ENCODE assay signal across 8 cellular contexts in genomic region chr1:3650248-3651010, GRCh38. TPM values are rescaled to one million over a fixed set of nuclear protein-coding genes. Genes with fewer than 3 reads are reported as not detected.
DNase-seq lines count a peak whose midpoint lies in the region; ATAC-seq, FAIRE-seq and TF ChIP-seq lines count a peak whose summit lies in the region.

No MANE protein-coding gene starts in this region.

- POLR2A ChIA-PET in HepG2 (lab: Yijun Ruan, JAX), result interaction anchor here (0.8 to 0.9 kb wide), 2 partner anchors 16 to 179 kb away, joined by 3 read pairs; no protein-coding TSS in a partner anchor

- peaks cover 25% of the 10 kb centered on the region for H3K4me1 ChIP-seq in HepG2 (ENCODE audit: insufficient read depth, low read length)
- H3K4me1 ChIP-seq in stomach smooth muscle (ENCODE audit: control insufficient read depth, insufficient read depth, low read length), result peaks cover 34% of the 10 kb centered on the region

- no peak for TF ChIP-seq RAD21 in HepG2 (CRISPR knock-in tag; IDR thresholded peaks at IDR 0.05)

- no peak for FAIRE-seq in HepG2 (lab: Jason Lieb, UNC)

- no TSS peak for BruUV-seq in HepG2 (replicated peaks; lab: Mats Ljungman, UMichigan)

- DNase-seq in T-helper 1 cell (no peak), HepG2 (ENCODE audit: low spot score) (no peak), HPDE6-E6E7 (ENCODE audit: extremely low spot score) (no peak), erythroblast (lab: John Stamatoyannopoulos, UW) (no peak), SHP77 treated with DMSO at 0.1 percent for 48 hours (lab: John Stamatoyannopoulos, UW) (no peak)
- no peak for DNase-seq in activated T-helper 2 cell treated with anti-CD3 and anti-CD28 coated beads, Interferon-gamma antibody, Interleukin-2, Interleukin-4, amounts not matched to agents 10 μg/mL and 5 μg/mL and 100 μg/mL, durations not matched to agents 14 hours and 24 hours and 36 hours (ENCODE audit: low spot score)

- in situ Hi-C loops in HepG2 (cut with HindIII; ENCODE audit: extremely low pct_ligation_motif_present, low pct_unique_long_range_greater_than_20kb), result no loop called here

- intact Hi-C loops in activated T-helper 2 cell treated with anti-CD3 and anti-CD28 coated beads, Interferon-gamma antibody, Interleukin-2, Interleukin-4, amounts not matched to agents 10 μg/mL and 5 μg/mL and 100 μg/mL, durations not matched to agents 14 hours and 24 hours and 36 hours (cut with micrococcal nuclease), result loop anchor here (5.0 to 10.0 kb wide), 2 partner anchors 144 to 207 kb away; partner anchors contain the start of genes CEP104, DFFB and LRRC47
- intact Hi-C loops in HepG2 (cut with micrococcal nuclease; ENCODE audit: unreplicated experiment), result loop anchor here (2.0 kb wide), 1 partner anchor 26 kb away; the partner anchor contains the start of gene TPRG1L

- H3K9me3 ChIP-seq in HepG2 (ENCODE audit: low read length) (no peaks in the 10 kb centered on the region), stomach smooth muscle (ENCODE audit: control insufficient read depth in 2 of 2, low read length in 2 of 2) (no peaks in the 10 kb centered on the region)

- peak overlapping the region in 1 of 3 experiments; percentile 98; a peak in 3 of 6 replicates for H3K4me3 ChIP-seq in HepG2 (replicated peaks in 1 of 3; ENCODE audit: insufficient read depth in 1 of 3, low read depth in 2 of 3, low read length in 3 of 3)
- H3K4me3 ChIP-seq in stomach smooth muscle (ENCODE audit: low read length in 2 of 2), result peak overlapping the region; percentile 20 to 89

- peaks cover 17% of the 10 kb centered on the region for H3K4me1 Mint-ChIP-seq in T-helper 1 cell treated with Interleukin-12 subunit alpha and Interleukin-12 subunit beta and Interleukin-4 antibody, amounts not matched to agents 30 μg/mL and 1 μg/mL, for 36 hours (ENCODE audit: low read depth)
- H3K4me1 Mint-ChIP-seq in activated T-helper 2 cell treated with anti-CD3 and anti-CD28 coated beads, Interferon-gamma antibody, Interleukin-2, Interleukin-4, amounts not matched to agents 10 μg/mL and 5 μg/mL and 100 μg/mL, durations not matched to agents 14 hours and 24 hours and 36 hours (ENCODE audit: low read depth), result peaks cover 20% of the 10 kb centered on the region

- H3K27ac ChIP-seq in HepG2 (ENCODE audit: extremely low read length, insufficient read depth, low read length), result no peak overlapping the region
- no peak overlapping the region for H3K27ac ChIP-seq in stomach smooth muscle (ENCODE audit: low read length)

- H3K4me3 Mint-ChIP-seq in T-helper 1 cell treated with Interleukin-12 subunit alpha and Interleukin-12 subunit beta and Interleukin-4 antibody, amounts not matched to agents 30 μg/mL and 1 μg/mL, for 36 hours, result peak overlapping the region; percentile 78
- peak overlapping the region; percentile 73 for H3K4me3 Mint-ChIP-seq in activated T-helper 2 cell treated with anti-CD3 and anti-CD28 coated beads, Interferon-gamma antibody, Interleukin-2, Interleukin-4, amounts not matched to agents 10 μg/mL and 5 μg/mL and 100 μg/mL, durations not matched to agents 14 hours and 24 hours and 36 hours (ENCODE audit: low read depth)

- no peak overlapping the region for H3K9ac ChIP-seq in HepG2 (ENCODE audit: insufficient read depth, low read depth, low read length)
- no peak overlapping the region for H3K9ac ChIP-seq in stomach smooth muscle (ENCODE audit: low read length in 2 of 2)

- ATAC-seq in HepG2, result no peak

- peaks cover 35% of the 10 kb centered on the region for H3K27me3 Mint-ChIP-seq in T-helper 1 cell treated with Interleukin-12 subunit alpha and Interleukin-12 subunit beta and Interleukin-4 antibody, amounts not matched to agents 30 μg/mL and 1 μg/mL, for 36 hours (ENCODE audit: low read depth)
- H3K27me3 Mint-ChIP-seq in activated T-helper 2 cell treated with anti-CD3 and anti-CD28 coated beads, Interferon-gamma antibody, Interleukin-2, Interleukin-4, amounts not matched to agents 10 μg/mL and 5 μg/mL and 100 μg/mL, durations not matched to agents 14 hours and 24 hours and 36 hours (ENCODE audit: low read depth), result peaks cover 28% of the 10 kb centered on the region

- TF ChIP-seq POLR2A in HepG2 (IDR thresholded peaks at IDR 0.05; ENCODE audit: insufficient read depth in 1 of 2, low read depth in 2 of 2, low read length in 2 of 2) (no peak), erythroblast (IDR thresholded peaks at IDR 0.05; ENCODE audit: low read length) (no peak)

- peak overlapping the region; percentile 69 for H3K27ac Mint-ChIP-seq in T-helper 1 cell treated with Interleukin-12 subunit alpha and Interleukin-12 subunit beta and Interleukin-4 antibody, amounts not matched to agents 30 μg/mL and 1 μg/mL, for 36 hours
- H3K27ac Mint-ChIP-seq in activated T-helper 2 cell treated with anti-CD3 and anti-CD28 coated beads, Interferon-gamma antibody, Interleukin-2, Interleukin-4, amounts not matched to agents 10 μg/mL and 5 μg/mL and 100 μg/mL, durations not matched to agents 14 hours and 24 hours and 36 hours, result no peak overlapping the region

- peak overlapping the region; percentile 88 for H3K4me2 ChIP-seq in HepG2 (ENCODE audit: low read depth, low read length)

- H4K20me1 ChIP-seq in HepG2 (ENCODE audit: insufficient read depth, low read length), result no peaks in the 10 kb centered on the region

- H3K9me3 Mint-ChIP-seq in T-helper 1 cell treated with Interleukin-12 subunit alpha and Interleukin-12 subunit beta and Interleukin-4 antibody, amounts not matched to agents 30 μg/mL and 1 μg/mL, for 36 hours, result no peaks in the 10 kb centered on the region
- no peaks in the 10 kb centered on the region for H3K9me3 Mint-ChIP-seq in activated T-helper 2 cell treated with anti-CD3 and anti-CD28 coated beads, Interferon-gamma antibody, Interleukin-2, Interleukin-4, amounts not matched to agents 10 μg/mL and 5 μg/mL and 100 μg/mL, durations not matched to agents 14 hours and 24 hours and 36 hours

- no peak overlapping the region for H2AFZ ChIP-seq in HepG2 (ENCODE audit: low read length)

- CTCF ChIA-PET in HepG2 (lab: Yijun Ruan, JAX; ENCODE audit: low intra/inter-chr PET ratio, low total read pairs), result no interaction called here

- H3K36me3 ChIP-seq in HepG2 (replicated peaks in 1 of 2; ENCODE audit: control insufficient read depth in 1 of 2, insufficient read depth in 2 of 2, low read length in 2 of 2) (peaks cover 5 to 9% of the 10 kb centered on the region in 2 experiments; a peak in 3 of 5 replicates), stomach smooth muscle (ENCODE audit: control insufficient read depth in 2 of 2, insufficient read depth in 2 of 2, low read length in 2 of 2) (peaks cover 9% of the 10 kb centered on the region in 2 donors)

- H3K36me3 Mint-ChIP-seq in T-helper 1 cell treated with Interleukin-12 subunit alpha and Interleukin-12 subunit beta and Interleukin-4 antibody, amounts not matched to agents 30 μg/mL and 1 μg/mL, for 36 hours (ENCODE audit: low read depth), result peaks cover 6% of the 10 kb centered on the region
- peaks cover 21% of the 10 kb centered on the region for H3K36me3 Mint-ChIP-seq in activated T-helper 2 cell treated with anti-CD3 and anti-CD28 coated beads, Interferon-gamma antibody, Interleukin-2, Interleukin-4, amounts not matched to agents 10 μg/mL and 5 μg/mL and 100 μg/mL, durations not matched to agents 14 hours and 24 hours and 36 hours (ENCODE audit: low read depth)

- TF ChIP-seq EP300 in HepG2 (IDR thresholded peaks at IDR 0.05; ENCODE audit: low read depth in 2 of 2, low read length in 2 of 2), result no peak
- no peak for TF ChIP-seq EP300 in HepG2 (CRISPR knock-in tag; IDR thresholded peaks at IDR 0.05; ENCODE audit: borderline replicate concordance)

- H3K79me2 ChIP-seq in HepG2 (ENCODE audit: insufficient read depth, low read length), result peaks cover 7% of the 10 kb centered on the region

- 78% methylated on average over 37 of the region's 50 CpGs for WGBS in HepG2 (ENCODE audit: low lambda C conversion rate)

- peaks cover 2 to 11% of the 10 kb centered on the region in 2 experiments; a peak in 3 of 5 replicates for H3K27me3 ChIP-seq in HepG2 (ENCODE audit: control insufficient read depth in 1 of 2, insufficient read depth in 2 of 2, low read length in 2 of 2)
- peaks cover 34 to 40% of the 10 kb centered on the region in 2 donors for H3K27me3 ChIP-seq in stomach smooth muscle (ENCODE audit: control insufficient read depth in 1 of 2, insufficient read depth in 2 of 2, low read length in 2 of 2)

- no peak for TF ChIP-seq CTCF in HepG2 (CRISPR knock-in tag; IDR thresholded peaks at IDR 0.05)

RNA-seq across cellular contexts. Expression of gene WRAP73, which starts 0.5 kb away (rescaled TPM):
- total RNA-seq in activated T-helper 2 cell treated with anti-CD3 and anti-CD28 coated beads, Interferon-gamma antibody, Interleukin-2, Interleukin-4, amounts not matched to agents 10 μg/mL and 5 μg/mL and 100 μg/mL, durations not matched to agents 14 hours and 24 hours and 36 hours, result 38.7 and 42.2 TPM in 2 replicates
- 18.1 and 21.0 TPM in 2 replicates for total RNA-seq in HepG2 (2016; rRNA removed; fragmentation: Illumina TruSeq; extraction: Trizol)
- total RNA-seq in HepG2 (2016; cell fraction: cytosol; rRNA removed; fragmentation: Illumina TruSeq; extraction: Trizol; ENCODE audit: low read depth), result 5.0 and 5.8 TPM in 2 replicates
- total RNA-seq in HepG2 (2016; cell fraction: insoluble cytoplasmic fraction; rRNA removed; fragmentation: Illumina TruSeq; extraction: Trizol), result 20.2 and 20.3 TPM in 2 replicates
- 8.8 and 10.8 TPM in 2 replicates for total RNA-seq in HepG2 (2016; cell fraction: membrane; rRNA removed; fragmentation: Illumina TruSeq; extraction: Trizol)
- 14.3 and 17.1 TPM in 2 replicates for total RNA-seq in HepG2 (2016; cell fraction: nucleus; rRNA removed; fragmentation: Illumina TruSeq; extraction: Trizol)
- 40.4 and 44.1 TPM in 2 replicates for polyA plus RNA-seq in HepG2 (2011; rRNA removed)
- 27.5 and 35.0 TPM in 2 replicates for polyA plus RNA-seq in HepG2 (2011; cell fraction: cytosol; rRNA removed)
- polyA plus RNA-seq in HepG2 (2011; cell fraction: nucleus; rRNA removed), result 78.4 and 79.9 TPM in 2 replicates
- polyA plus RNA-seq in HepG2 (2012), result 12.9 and 18.3 TPM in 2 replicates
- 5.5 TPM in 2 replicates for polyA plus RNA-seq in HepG2 (2016; cell fraction: cytosol; fragmentation: Illumina TruSeq; extraction: Trizol; ENCODE audit: low read depth)
- polyA plus RNA-seq in HepG2 (2016; cell fraction: insoluble cytoplasmic fraction; fragmentation: Illumina TruSeq; extraction: Trizol; ENCODE audit: low read depth), result 19.4 and 25.1 TPM in 2 replicates
- polyA plus RNA-seq in HepG2 (2016; cell fraction: membrane; fragmentation: Illumina TruSeq; extraction: Trizol; ENCODE audit: low read depth), result 6.3 and 7.2 TPM in 2 replicates
- 41.4 and 53.5 TPM in 2 replicates for polyA plus RNA-seq in HepG2 (2016; cell fraction: nucleus; fragmentation: Illumina TruSeq; extraction: Trizol; ENCODE audit: insufficient read depth, low read depth)
- 43.7 and 46.5 TPM in 2 replicates for polyA minus RNA-seq in HepG2 (2011; rRNA and poly(A)+ RNA removed; ENCODE audit: low replicate concordance)
- polyA minus RNA-seq in HepG2 (2011; cell fraction: cytosol; rRNA and poly(A)+ RNA removed), result 11.9 and 16.4 TPM in 2 replicates
- polyA minus RNA-seq in HepG2 (2011; cell fraction: nucleus; rRNA and poly(A)+ RNA removed), result 18.4 and 19.5 TPM in 2 replicates

RNA-seq across cellular contexts. Expression of gene TP73, which starts 1.9 kb away (rescaled TPM):
- total RNA-seq in activated T-helper 2 cell treated with anti-CD3 and anti-CD28 coated beads, Interferon-gamma antibody, Interleukin-2, Interleukin-4, amounts not matched to agents 10 μg/mL and 5 μg/mL and 100 μg/mL, durations not matched to agents 14 hours and 24 hours and 36 hours, result 2.4 and 2.5 TPM in 2 replicates
- 0.69 and 1.1 TPM in 2 replicates for total RNA-seq in HepG2 (2016; rRNA removed; fragmentation: Illumina TruSeq; extraction: Trizol)
- 0.35 and 0.51 TPM in 2 replicates for total RNA-seq in HepG2 (2016; cell fraction: cytosol; rRNA removed; fragmentation: Illumina TruSeq; extraction: Trizol; ENCODE audit: low read depth)
- total RNA-seq in HepG2 (2016; cell fraction: insoluble cytoplasmic fraction; rRNA removed; fragmentation: Illumina TruSeq; extraction: Trizol), result 0.39 and 1.1 TPM in 2 replicates
- total RNA-seq in HepG2 (2016; cell fraction: membrane; rRNA removed; fragmentation: Illumina TruSeq; extraction: Trizol), result 1.3 and 1.4 TPM in 2 replicates
- total RNA-seq in HepG2 (2016; cell fraction: nucleus; rRNA removed; fragmentation: Illumina TruSeq; extraction: Trizol), result 1.7 and 2.1 TPM in 2 replicates
- polyA plus RNA-seq in HepG2 (2011; rRNA removed), result 0.49 and 0.59 TPM in 2 replicates
- polyA plus RNA-seq in HepG2 (2011; cell fraction: cytosol; rRNA removed), result 0.10 and 0.28 TPM in 2 replicates
- 1.8 and 3.5 TPM in 2 replicates for polyA plus RNA-seq in HepG2 (2011; cell fraction: nucleus; rRNA removed)
- polyA plus RNA-seq in HepG2 (2012), result 0.37 and 0.74 TPM in 2 replicates
- 0.45 and 0.53 TPM in 2 replicates for polyA plus RNA-seq in HepG2 (2016; cell fraction: cytosol; fragmentation: Illumina TruSeq; extraction: Trizol; ENCODE audit: low read depth)
- polyA plus RNA-seq in HepG2 (2016; cell fraction: insoluble cytoplasmic fraction; fragmentation: Illumina TruSeq; extraction: Trizol; ENCODE audit: low read depth), result 1.5 and 1.9 TPM in 2 replicates
- polyA plus RNA-seq in HepG2 (2016; cell fraction: membrane; fragmentation: Illumina TruSeq; extraction: Trizol; ENCODE audit: low read depth), result 0.93 and 1.4 TPM in 2 replicates
- polyA plus RNA-seq in HepG2 (2016; cell fraction: nucleus; fragmentation: Illumina TruSeq; extraction: Trizol; ENCODE audit: insufficient read depth, low read depth), result 3.4 and 3.9 TPM in 2 replicates
- polyA minus RNA-seq in HepG2 (2011; rRNA and poly(A)+ RNA removed; ENCODE audit: low replicate concordance), result 0.48 TPM in 1 of 2 replicates, not detected in the other
- polyA minus RNA-seq in HepG2 (2011; cell fraction: cytosol; rRNA and poly(A)+ RNA removed), result 0.30 and 0.62 TPM in 2 replicates
- 0.99 and 1.2 TPM in 2 replicates for polyA minus RNA-seq in HepG2 (2011; cell fraction: nucleus; rRNA and poly(A)+ RNA removed)

RNA-seq across cellular contexts. Expression of gene TPRG1L, which starts 25.6 kb away (rescaled TPM):
- total RNA-seq in activated T-helper 2 cell treated with anti-CD3 and anti-CD28 coated beads, Interferon-gamma antibody, Interleukin-2, Interleukin-4, amounts not matched to agents 10 μg/mL and 5 μg/mL and 100 μg/mL, durations not matched to agents 14 hours and 24 hours and 36 hours, result 7.0 and 7.1 TPM in 2 replicates
- total RNA-seq in HepG2 (2016; rRNA removed; fragmentation: Illumina TruSeq; extraction: Trizol), result 21.3 and 31.7 TPM in 2 replicates
- 5.7 and 6.3 TPM in 2 replicates for total RNA-seq in HepG2 (2016; cell fraction: cytosol; rRNA removed; fragmentation: Illumina TruSeq; extraction: Trizol; ENCODE audit: low read depth)
- total RNA-seq in HepG2 (2016; cell fraction: insoluble cytoplasmic fraction; rRNA removed; fragmentation: Illumina TruSeq; extraction: Trizol), result 20.0 and 34.6 TPM in 2 replicates
- 26.8 and 28.4 TPM in 2 replicates for total RNA-seq in HepG2 (2016; cell fraction: membrane; rRNA removed; fragmentation: Illumina TruSeq; extraction: Trizol)
- total RNA-seq in HepG2 (2016; cell fraction: nucleus; rRNA removed; fragmentation: Illumina TruSeq; extraction: Trizol), result 13.9 and 17.8 TPM in 2 replicates
- polyA plus RNA-seq in HepG2 (2011; rRNA removed), result 37.4 and 44.3 TPM in 2 replicates
- polyA plus RNA-seq in HepG2 (2011; cell fraction: cytosol; rRNA removed), result 39.8 and 48.5 TPM in 2 replicates
- 18.5 and 21.7 TPM in 2 replicates for polyA plus RNA-seq in HepG2 (2011; cell fraction: nucleus; rRNA removed)
- 32.1 and 36.9 TPM in 2 replicates for polyA plus RNA-seq in HepG2 (2012)
- polyA plus RNA-seq in HepG2 (2016; cell fraction: cytosol; fragmentation: Illumina TruSeq; extraction: Trizol; ENCODE audit: low read depth), result 9.7 and 10.7 TPM in 2 replicates
- 66.4 and 67.1 TPM in 2 replicates for polyA plus RNA-seq in HepG2 (2016; cell fraction: insoluble cytoplasmic fraction; fragmentation: Illumina TruSeq; extraction: Trizol; ENCODE audit: low read depth)
- polyA plus RNA-seq in HepG2 (2016; cell fraction: membrane; fragmentation: Illumina TruSeq; extraction: Trizol; ENCODE audit: low read depth), result 27.9 and 28.2 TPM in 2 replicates
- polyA plus RNA-seq in HepG2 (2016; cell fraction: nucleus; fragmentation: Illumina TruSeq; extraction: Trizol; ENCODE audit: insufficient read depth, low read depth), result 42.7 TPM in 2 replicates
- 33.6 and 37.3 TPM in 2 replicates for polyA minus RNA-seq in HepG2 (2011; rRNA and poly(A)+ RNA removed; ENCODE audit: low replicate concordance)
- polyA minus RNA-seq in HepG2 (2011; cell fraction: cytosol; rRNA and poly(A)+ RNA removed), result 24.6 and 30.2 TPM in 2 replicates
- polyA minus RNA-seq in HepG2 (2011; cell fraction: nucleus; rRNA and poly(A)+ RNA removed), result 8.0 and 10.2 TPM in 2 replicates

RNA-seq across cellular contexts. Expression of gene MEGF6, which starts 39.1 kb away (rescaled TPM):
- total RNA-seq in activated T-helper 2 cell treated with anti-CD3 and anti-CD28 coated beads, Interferon-gamma antibody, Interleukin-2, Interleukin-4, amounts not matched to agents 10 μg/mL and 5 μg/mL and 100 μg/mL, durations not matched to agents 14 hours and 24 hours and 36 hours, result 1.7 and 1.9 TPM in 2 replicates
- total RNA-seq in HepG2 (2016; rRNA removed; fragmentation: Illumina TruSeq; extraction: Trizol), result 0.76 and 1.9 TPM in 2 replicates
- total RNA-seq in HepG2 (2016; cell fraction: cytosol; rRNA removed; fragmentation: Illumina TruSeq; extraction: Trizol; ENCODE audit: low read depth), result 0.18 and 0.61 TPM in 2 replicates
- 0.70 and 2.7 TPM in 2 replicates for total RNA-seq in HepG2 (2016; cell fraction: insoluble cytoplasmic fraction; rRNA removed; fragmentation: Illumina TruSeq; extraction: Trizol)
- total RNA-seq in HepG2 (2016; cell fraction: membrane; rRNA removed; fragmentation: Illumina TruSeq; extraction: Trizol), result 0.52 and 0.96 TPM in 2 replicates
- 2.7 and 3.4 TPM in 2 replicates for total RNA-seq in HepG2 (2016; cell fraction: nucleus; rRNA removed; fragmentation: Illumina TruSeq; extraction: Trizol)
- polyA plus RNA-seq in HepG2 (2011; rRNA removed), result 1.9 and 3.5 TPM in 2 replicates
- 0.90 and 1.8 TPM in 2 replicates for polyA plus RNA-seq in HepG2 (2011; cell fraction: cytosol; rRNA removed)
- polyA plus RNA-seq in HepG2 (2011; cell fraction: nucleus; rRNA removed), result 68.1 and 94.7 TPM in 2 replicates
- polyA plus RNA-seq in HepG2 (2012), result 3.6 and 4.8 TPM in 2 replicates
- polyA plus RNA-seq in HepG2 (2016; cell fraction: cytosol; fragmentation: Illumina TruSeq; extraction: Trizol; ENCODE audit: low read depth), result 0.09 and 0.19 TPM in 2 replicates
- polyA plus RNA-seq in HepG2 (2016; cell fraction: insoluble cytoplasmic fraction; fragmentation: Illumina TruSeq; extraction: Trizol; ENCODE audit: low read depth), result 0.80 and 1.3 TPM in 2 replicates
- 0.19 and 0.34 TPM in 2 replicates for polyA plus RNA-seq in HepG2 (2016; cell fraction: membrane; fragmentation: Illumina TruSeq; extraction: Trizol; ENCODE audit: low read depth)
- 8.1 and 10.4 TPM in 2 replicates for polyA plus RNA-seq in HepG2 (2016; cell fraction: nucleus; fragmentation: Illumina TruSeq; extraction: Trizol; ENCODE audit: insufficient read depth, low read depth)
- polyA minus RNA-seq in HepG2 (2011; rRNA and poly(A)+ RNA removed; ENCODE audit: low replicate concordance), result 3.5 and 4.6 TPM in 2 replicates
- polyA minus RNA-seq in HepG2 (2011; cell fraction: cytosol; rRNA and poly(A)+ RNA removed), result 1.7 and 2.4 TPM in 2 replicates
- 5.6 and 10.6 TPM in 2 replicates for polyA minus RNA-seq in HepG2 (2011; cell fraction: nucleus; rRNA and poly(A)+ RNA removed)
